In genomic region chr1:248618878-248619277, GRCh38 we compare ENCODE assay signal across 1 cellular context.
TF ChIP-seq lines count a peak whose summit lies in the region.

No MANE protein-coding gene starts in this region.

TF ChIP-seq in IMR-90, 13 proteins besides CTCF, POLR2A, EP300 and RAD21:
- TF ChIP-seq RFX5 (IDR thresholded peaks at IDR 0.05; ENCODE audit: low read depth, low read length) = no peak
- no peak for TF ChIP-seq RCOR1 (IDR thresholded peaks at IDR 0.05; ENCODE audit: insufficient replicate concordance, low read length)
- TF ChIP-seq MAZ (IDR thresholded peaks at IDR 0.05; ENCODE audit: borderline replicate concordance, low read depth, low read length) = no peak
- TF ChIP-seq NFE2L2 (IDR thresholded peaks at IDR 0.05; ENCODE audit: low read depth, low read length) = no peak
- TF ChIP-seq BHLHE40 (IDR thresholded peaks at IDR 0.05; ENCODE audit: low read depth, low read length) = no peak
TF ChIP-seq in IMR-90: peak in this region for 0.
